ENCODE assay signal across 1 cellular context in the genomic region with DNA sequence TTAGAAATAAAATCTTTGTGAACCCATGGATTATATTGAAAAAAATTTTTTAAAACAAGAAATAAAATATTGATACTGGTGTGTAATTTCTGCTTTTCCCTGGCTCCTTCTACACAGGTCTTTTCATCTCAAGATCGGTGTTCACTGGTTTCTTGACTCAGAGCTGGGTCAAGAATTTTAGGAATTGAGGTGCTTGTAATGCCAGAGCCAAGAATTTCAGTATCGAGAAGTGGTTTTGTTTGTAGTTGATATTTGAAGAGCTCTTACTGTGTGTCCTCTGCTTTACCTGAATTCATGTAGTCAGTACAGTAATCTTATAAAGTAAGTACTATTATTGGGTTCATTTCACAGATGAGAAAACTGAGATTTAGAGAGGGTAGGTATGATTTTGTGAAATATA.
TF ChIP-seq lines count a peak whose summit lies in the region.

No MANE protein-coding gene starts in this region.

TF ChIP-seq in K562, 482 proteins besides CTCF, POLR2A, EP300 and RAD21:
- TF ChIP-seq SAFB2 (IDR thresholded peaks at IDR 0.05; ENCODE audit: borderline replicate concordance, low read depth, low read length, severe bottlenecking) = no peak
- TF ChIP-seq, protein P1, sequence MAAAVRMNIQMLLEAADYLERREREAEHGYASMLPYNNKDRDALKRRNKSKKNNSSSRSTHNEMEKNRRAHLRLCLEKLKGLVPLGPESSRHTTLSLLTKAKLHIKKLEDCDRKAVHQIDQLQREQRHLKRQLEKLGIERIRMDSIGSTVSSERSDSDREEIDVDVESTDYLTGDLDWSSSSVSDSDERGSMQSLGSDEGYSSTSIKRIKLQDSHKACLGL (CRISPR knock-in tag; IDR thresholded peaks at IDR 0.05; ENCODE audit: borderline replicate concordance, poor library complexity, severe bottlenecking) = no peak
- TF ChIP-seq RBM25 (IDR thresholded peaks at IDR 0.05; ENCODE audit: low read depth, low read length, severe bottlenecking) = peak; percentile 45
- TF ChIP-seq, protein P2, sequence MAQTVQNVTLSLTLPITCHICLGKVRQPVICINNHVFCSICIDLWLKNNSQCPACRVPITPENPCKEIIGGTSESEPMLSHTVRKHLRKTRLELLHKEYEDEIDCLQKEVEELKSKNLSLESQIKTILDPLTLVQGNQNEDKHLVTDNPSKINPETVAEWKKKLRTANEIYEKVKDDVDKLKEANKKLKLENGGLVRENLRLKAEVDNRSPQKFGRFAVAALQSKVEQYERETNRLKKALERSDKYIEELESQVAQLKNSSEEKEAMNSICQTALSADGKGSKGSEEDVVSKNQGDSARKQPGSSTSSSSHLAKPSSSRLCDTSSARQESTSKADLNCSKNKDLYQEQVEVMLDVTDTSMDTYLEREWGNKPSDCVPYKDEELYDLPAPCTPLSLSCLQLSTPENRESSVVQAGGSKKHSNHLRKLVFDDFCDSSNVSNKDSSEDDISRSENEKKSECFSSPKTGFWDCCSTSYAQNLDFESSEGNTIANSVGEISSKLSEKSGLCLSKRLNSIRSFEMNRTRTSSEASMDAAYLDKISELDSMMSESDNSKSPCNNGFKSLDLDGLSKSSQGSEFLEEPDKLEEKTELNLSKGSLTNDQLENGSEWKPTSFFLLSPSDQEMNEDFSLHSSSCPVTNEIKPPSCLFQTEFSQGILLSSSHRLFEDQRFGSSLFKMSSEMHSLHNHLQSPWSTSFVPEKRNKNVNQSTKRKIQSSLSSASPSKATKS (CRISPR knock-in tag; IDR thresholded peaks at IDR 0.05) = no peak
- TF ChIP-seq, protein P3, sequence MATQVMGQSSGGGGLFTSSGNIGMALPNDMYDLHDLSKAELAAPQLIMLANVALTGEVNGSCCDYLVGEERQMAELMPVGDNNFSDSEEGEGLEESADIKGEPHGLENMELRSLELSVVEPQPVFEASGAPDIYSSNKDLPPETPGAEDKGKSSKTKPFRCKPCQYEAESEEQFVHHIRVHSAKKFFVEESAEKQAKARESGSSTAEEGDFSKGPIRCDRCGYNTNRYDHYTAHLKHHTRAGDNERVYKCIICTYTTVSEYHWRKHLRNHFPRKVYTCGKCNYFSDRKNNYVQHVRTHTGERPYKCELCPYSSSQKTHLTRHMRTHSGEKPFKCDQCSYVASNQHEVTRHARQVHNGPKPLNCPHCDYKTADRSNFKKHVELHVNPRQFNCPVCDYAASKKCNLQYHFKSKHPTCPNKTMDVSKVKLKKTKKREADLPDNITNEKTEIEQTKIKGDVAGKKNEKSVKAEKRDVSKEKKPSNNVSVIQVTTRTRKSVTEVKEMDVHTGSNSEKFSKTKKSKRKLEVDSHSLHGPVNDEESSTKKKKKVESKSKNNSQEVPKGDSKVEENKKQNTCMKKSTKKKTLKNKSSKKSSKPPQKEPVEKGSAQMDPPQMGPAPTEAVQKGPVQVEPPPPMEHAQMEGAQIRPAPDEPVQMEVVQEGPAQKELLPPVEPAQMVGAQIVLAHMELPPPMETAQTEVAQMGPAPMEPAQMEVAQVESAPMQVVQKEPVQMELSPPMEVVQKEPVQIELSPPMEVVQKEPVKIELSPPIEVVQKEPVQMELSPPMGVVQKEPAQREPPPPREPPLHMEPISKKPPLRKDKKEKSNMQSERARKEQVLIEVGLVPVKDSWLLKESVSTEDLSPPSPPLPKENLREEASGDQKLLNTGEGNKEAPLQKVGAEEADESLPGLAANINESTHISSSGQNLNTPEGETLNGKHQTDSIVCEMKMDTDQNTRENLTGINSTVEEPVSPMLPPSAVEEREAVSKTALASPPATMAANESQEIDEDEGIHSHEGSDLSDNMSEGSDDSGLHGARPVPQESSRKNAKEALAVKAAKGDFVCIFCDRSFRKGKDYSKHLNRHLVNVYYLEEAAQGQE (CRISPR knock-in tag; IDR thresholded peaks at IDR 0.05; ENCODE audit: low read depth) = no peak
